ENCODE assay signal across 1 cellular context in genomic region chr4:139454111-139454600, GRCh38.
TF ChIP-seq lines count a peak whose summit lies in the region.

TSS of gene RAB33B (plus strand) at chr4:139454121. CDS start at chr4:139454196, 75 bp downstream.

TF ChIP-seq in HepG2, 621 proteins besides CTCF, POLR2A, EP300 and RAD21 (continued from another document and continues in another):
- TF ChIP-seq ATF5 (CRISPR knock-in tag; IDR thresholded peaks at IDR 0.05; ENCODE audit: low read depth): no peak
- no peak for TF ChIP-seq ZNF564 (CRISPR knock-in tag; IDR thresholded peaks at IDR 0.05)
- no peak for TF ChIP-seq SMARCE1 (IDR thresholded peaks at IDR 0.05; ENCODE audit: borderline replicate concordance)
- no peak for TF ChIP-seq ZNF766 (CRISPR knock-in tag; IDR thresholded peaks at IDR 0.05; ENCODE audit: borderline replicate concordance)
- 0 out of 2 replicates have a peak, but pooled peaks have one; percentile 44 for TF ChIP-seq ARID4A (CRISPR knock-in tag; IDR thresholded peaks at IDR 0.05; ENCODE audit: borderline replicate concordance)
- TF ChIP-seq ARNTL (CRISPR knock-in tag; IDR thresholded peaks at IDR 0.05): no peak
- peak; percentile 4; the same call in 1 of the 2 replicates for TF ChIP-seq SOX5 (CRISPR knock-in tag; IDR thresholded peaks at IDR 0.05; ENCODE audit: borderline replicate concordance)
- peak; percentile 15; the same call in 1 of the 2 replicates for TF ChIP-seq ZNF678 (CRISPR knock-in tag; IDR thresholded peaks at IDR 0.05)
- no peak for TF ChIP-seq DNMT3B (CRISPR knock-in tag; conservative IDR thresholded peaks at IDR 0.05)
- 0 out of 2 replicates have a peak, but pooled peaks have one; percentile 1 for TF ChIP-seq PAXIP1 (CRISPR knock-in tag; conservative IDR thresholded peaks at IDR 0.05)
- no peak for TF ChIP-seq ZKSCAN5 (CRISPR knock-in tag; IDR thresholded peaks at IDR 0.05)
- no peak for TF ChIP-seq ZNF292 (CRISPR knock-in tag; IDR thresholded peaks at IDR 0.05; ENCODE audit: borderline replicate concordance, low read depth)
- TF ChIP-seq GATA4 (IDR thresholded peaks at IDR 0.05; ENCODE audit: borderline replicate concordance, low read depth): no peak
- TF ChIP-seq GPN1 (CRISPR knock-in tag; IDR thresholded peaks at IDR 0.05; ENCODE audit: borderline replicate concordance): no peak
- TF ChIP-seq ZNF263 (CRISPR knock-in tag; IDR thresholded peaks at IDR 0.05): no peak
- no peak for TF ChIP-seq SRSF1 (optimal IDR thresholded peaks at IDR 0.05; ENCODE audit: low read depth, low read length)
- TF ChIP-seq ZNF775 (CRISPR knock-in tag; IDR thresholded peaks at IDR 0.05; ENCODE audit: borderline replicate concordance): no peak
- no peak for TF ChIP-seq ZMYM4 (CRISPR knock-in tag; IDR thresholded peaks at IDR 0.05)
- TF ChIP-seq MLX (CRISPR knock-in tag; IDR thresholded peaks at IDR 0.05): no peak
- no peak for TF ChIP-seq ZGPAT (CRISPR knock-in tag; IDR thresholded peaks at IDR 0.05)
- TF ChIP-seq ZNF660 (CRISPR knock-in tag; IDR thresholded peaks at IDR 0.05; ENCODE audit: borderline replicate concordance, low read depth): no peak
- TF ChIP-seq ZNF839 (CRISPR knock-in tag; IDR thresholded peaks at IDR 0.05; ENCODE audit: borderline replicate concordance): 0 out of 2 replicates have a peak, but pooled peaks have one; percentile 45
- no peak for TF ChIP-seq HHEX (CRISPR knock-in tag; IDR thresholded peaks at IDR 0.05)
- peak; percentile 17 for TF ChIP-seq ZNF407 (CRISPR knock-in tag; IDR thresholded peaks at IDR 0.05; ENCODE audit: not compliant biosample characterization)
- no peak for TF ChIP-seq PHF5A (CRISPR knock-in tag; IDR thresholded peaks at IDR 0.05; ENCODE audit: low read depth, unreplicated experiment)
- peak; percentile 8; the same call in 1 of the 2 replicates for TF ChIP-seq NRL (CRISPR knock-in tag; IDR thresholded peaks at IDR 0.05; ENCODE audit: borderline replicate concordance)
- TF ChIP-seq ZNF331 (CRISPR knock-in tag; IDR thresholded peaks at IDR 0.05): no peak; the same call in 1 of the 2 replicates
- TF ChIP-seq NBN (conservative IDR thresholded peaks at IDR 0.05): no peak
- TF ChIP-seq ZNF33A (CRISPR knock-in tag; IDR thresholded peaks at IDR 0.05; ENCODE audit: borderline replicate concordance): no peak
- TF ChIP-seq ZBTB39 (CRISPR knock-in tag; IDR thresholded peaks at IDR 0.05): no peak
- TF ChIP-seq ZSCAN9 (CRISPR knock-in tag; IDR thresholded peaks at IDR 0.05; ENCODE audit: borderline replicate concordance): no peak; the same call in 1 of the 2 replicates
- TF ChIP-seq SP4 (CRISPR knock-in tag; IDR thresholded peaks at IDR 0.05): peak; percentile 5; the same call in 1 of the 2 replicates
- no peak for TF ChIP-seq MIER3 (CRISPR knock-in tag; IDR thresholded peaks at IDR 0.05; ENCODE audit: borderline replicate concordance)
- no peak for TF ChIP-seq CREB3 (CRISPR knock-in tag; IDR thresholded peaks at IDR 0.05)
- no peak for TF ChIP-seq GABPB1 (CRISPR knock-in tag; IDR thresholded peaks at IDR 0.05)
